ENCODE assay signal across 8 cellular contexts in genomic region chr6:90294989-90295853, GRCh38. TPM values are rescaled to one million over a fixed set of nuclear protein-coding genes. Genes with fewer than 3 reads are reported as not detected.
A peak's percentile ranks its signal among the peaks of the same experiment; 100 is the strongest.
DNase-seq lines count a peak whose midpoint lies in the region; ATAC-seq and TF ChIP-seq lines count a peak whose summit lies in the region.

No MANE protein-coding gene starts in this region.

- POLR2A ChIA-PET in GM10248 (lab: Yijun Ruan, JAX), result no interaction called here

- intact Hi-C loops in dendritic cell treated with granulocyte-macrophage colony-stimulating factor and Interleukin-4, amounts not matched to agents 40 ng/mL and 50 ng/mL, for 4 days (cut with micrococcal nuclease), result loop anchor here (5.0 to 10.0 kb wide), 2 partner anchors 193 to 350 kb away; no protein-coding TSS in a partner anchor
- intact Hi-C loops in lower leg skin (cut with DNase I; ENCODE audit: low total_unique reads), result no loop called here

- peak overlapping the region; percentile 80 for H3K4me3 Mint-ChIP-seq in dendritic cell treated with granulocyte-macrophage colony-stimulating factor and Interleukin-4, amounts not matched to agents 40 ng/mL and 50 ng/mL, for 4 days

- CTCF ChIA-PET in GM10248 (lab: Yijun Ruan, JAX), result interaction anchor here (1.0 kb wide), 1 partner anchor 195 kb away, joined by 3 read pairs; no protein-coding TSS in a partner anchor

- no peaks in the 10 kb centered on the region for H3K36me3 Mint-ChIP-seq in dendritic cell treated with granulocyte-macrophage colony-stimulating factor and Interleukin-4, amounts not matched to agents 40 ng/mL and 50 ng/mL, for 4 days (ENCODE audit: low read depth)

- peaks cover 4% of the 10 kb centered on the region for H3K4me1 Mint-ChIP-seq in dendritic cell treated with granulocyte-macrophage colony-stimulating factor and Interleukin-4, amounts not matched to agents 40 ng/mL and 50 ng/mL, for 4 days (ENCODE audit: low read depth)

- peak overlapping the region; percentile 82 for H3K9ac ChIP-seq in HUES6 (ENCODE audit: low read length)

- H3K4me3 ChIP-seq in HUES6 (ENCODE audit: low read depth, low read length), result peak overlapping the region; percentile 83
- H3K4me3 ChIP-seq in lower leg skin (ENCODE audit: low read depth, poor library complexity, severe bottlenecking), result peak overlapping the region; percentile 82

- H3K9me3 ChIP-seq in HUES6 (ENCODE audit: control insufficient read depth, insufficient read depth, low read depth, low read length), result no peaks in the 10 kb centered on the region

- peaks cover 33% of the 10 kb centered on the region for H3K27me3 ChIP-seq in HUES6 (ENCODE audit: control insufficient read depth, insufficient read depth, low read length)

- 0% methylated on average over 63 to 71 of the region's 79 CpGs for WGBS in lower leg skin, 2 donors

- ATAC-seq in HG03108 (IDR thresholded peaks at IDR 0.05; ENCODE audit: unreplicated experiment), result no peak

- no peak overlapping the region for H3K27ac Mint-ChIP-seq in dendritic cell treated with granulocyte-macrophage colony-stimulating factor and Interleukin-4, amounts not matched to agents 40 ng/mL and 50 ng/mL, for 4 days

- H3K27me3 Mint-ChIP-seq in dendritic cell treated with granulocyte-macrophage colony-stimulating factor and Interleukin-4, amounts not matched to agents 40 ng/mL and 50 ng/mL, for 4 days, result peaks cover 80% of the 10 kb centered on the region

- peak; percentile 37 for DNase-seq in GM10248 (ENCODE audit: extremely low spot score)
- DNase-seq in activated CD4-positive, alpha-beta T cell treated with anti-CD3 and anti-CD28 coated beads, Interleukin-2, amount 50 U/mL, for 1 hour, result peak; percentile 61
- peak; percentile 29 to 87 for DNase-seq in lower leg skin (ENCODE audit: low spot score in 2 of 2)
- peak; percentile 86 for DNase-seq in stimulated activated CD4-positive, alpha-beta T cell treated with anti-CD3 and anti-CD28 coated beads, Interleukin-4, amount 100 ng/mL, for 24 hours
- DNase-seq in NCI-H2081 treated with DMSO at 0.1 percent for 48 hours (lab: John Stamatoyannopoulos, UW), result no peak

- no peaks in the 10 kb centered on the region for H3K36me3 ChIP-seq in HUES6 (ENCODE audit: control insufficient read depth, insufficient read depth, low read length)

- H3K27ac ChIP-seq in HUES6 (ENCODE audit: low read depth, low read length), result no peak overlapping the region

- TF ChIP-seq POLR2A in lower leg skin (IDR thresholded peaks at IDR 0.05), result no peak

- TF ChIP-seq CTCF in GM10248 (IDR thresholded peaks at IDR 0.05; ENCODE audit: control extremely low read depth, extremely low read depth, low read depth, missing control alignments) (peak; percentile 16), lower leg skin (IDR thresholded peaks at IDR 0.05) (no peak)

- H3K9me3 Mint-ChIP-seq in dendritic cell treated with granulocyte-macrophage colony-stimulating factor and Interleukin-4, amounts not matched to agents 40 ng/mL and 50 ng/mL, for 4 days, result no peaks in the 10 kb centered on the region

- H3K4me1 ChIP-seq in HUES6 (ENCODE audit: control insufficient read depth, insufficient read depth, low read length), result peaks cover 32% of the 10 kb centered on the region

RNA-seq across cellular contexts. Expression of gene BACH2, which starts 1.4 kb away (rescaled TPM):
- total RNA-seq in lower leg skin, result 10 to 100 TPM in 2 of 4 donors, 1 to 10 TPM in 2; 9.3 to 34.5 (median 11.1) TPM
